In the genomic region with DNA sequence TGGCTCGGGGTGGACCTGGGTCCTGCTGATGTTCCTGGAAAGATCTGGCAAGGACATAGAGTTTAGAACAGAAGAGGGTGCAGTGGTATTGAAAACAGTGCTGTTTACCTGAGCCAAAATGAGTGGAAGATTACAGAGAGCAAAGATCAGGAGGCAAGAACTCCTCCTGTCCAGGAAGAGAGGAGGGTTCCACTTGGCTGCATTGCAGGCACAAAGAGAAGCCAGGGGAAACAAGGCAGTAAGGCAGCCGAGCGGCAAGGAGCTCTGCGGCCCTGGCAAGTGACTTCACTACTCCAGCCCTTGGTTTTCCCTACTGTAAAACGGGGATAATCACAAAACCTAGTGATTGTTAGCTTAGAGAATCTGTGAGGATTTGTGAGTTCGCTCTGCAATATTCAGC, we compare ENCODE assay signal across 1 cellular context.
TF ChIP-seq lines count a peak whose summit lies in the region.

No MANE protein-coding gene starts in this region.

TF ChIP-seq in IMR-90, 13 proteins besides CTCF, POLR2A, EP300 and RAD21 (continued from another document):
- TF ChIP-seq, protein P1, sequence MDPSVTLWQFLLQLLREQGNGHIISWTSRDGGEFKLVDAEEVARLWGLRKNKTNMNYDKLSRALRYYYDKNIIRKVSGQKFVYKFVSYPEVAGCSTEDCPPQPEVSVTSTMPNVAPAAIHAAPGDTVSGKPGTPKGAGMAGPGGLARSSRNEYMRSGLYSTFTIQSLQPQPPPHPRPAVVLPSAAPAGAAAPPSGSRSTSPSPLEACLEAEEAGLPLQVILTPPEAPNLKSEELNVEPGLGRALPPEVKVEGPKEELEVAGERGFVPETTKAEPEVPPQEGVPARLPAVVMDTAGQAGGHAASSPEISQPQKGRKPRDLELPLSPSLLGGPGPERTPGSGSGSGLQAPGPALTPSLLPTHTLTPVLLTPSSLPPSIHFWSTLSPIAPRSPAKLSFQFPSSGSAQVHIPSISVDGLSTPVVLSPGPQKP (IDR thresholded peaks at IDR 0.05; ENCODE audit: borderline replicate concordance, low read depth, low read length): no peak
- TF ChIP-seq CEBPB (IDR thresholded peaks at IDR 0.05; ENCODE audit: low read depth, low read length) (no peak), MXI1 (IDR thresholded peaks at IDR 0.05; ENCODE audit: borderline replicate concordance, low read depth, low read length) (no peak), BHLHE40 (IDR thresholded peaks at IDR 0.05; ENCODE audit: low read depth, low read length) (no peak), RFX5 (IDR thresholded peaks at IDR 0.05; ENCODE audit: low read depth, low read length) (no peak), MAZ (IDR thresholded peaks at IDR 0.05; ENCODE audit: borderline replicate concordance, low read depth, low read length) (no peak), CHD1 (IDR thresholded peaks at IDR 0.05; ENCODE audit: low read depth, low read length) (no peak), SMC3 (IDR thresholded peaks at IDR 0.05; ENCODE audit: low read depth, low read length) (no peak), NFE2L2 (IDR thresholded peaks at IDR 0.05; ENCODE audit: low read depth, low read length) (no peak), FOS (IDR thresholded peaks at IDR 0.05; ENCODE audit: low read depth, low read length) (no peak)
TF ChIP-seq in IMR-90: peak in this region for 0.
